ENCODE assay signal across 18 cellular contexts in the genomic region with DNA sequence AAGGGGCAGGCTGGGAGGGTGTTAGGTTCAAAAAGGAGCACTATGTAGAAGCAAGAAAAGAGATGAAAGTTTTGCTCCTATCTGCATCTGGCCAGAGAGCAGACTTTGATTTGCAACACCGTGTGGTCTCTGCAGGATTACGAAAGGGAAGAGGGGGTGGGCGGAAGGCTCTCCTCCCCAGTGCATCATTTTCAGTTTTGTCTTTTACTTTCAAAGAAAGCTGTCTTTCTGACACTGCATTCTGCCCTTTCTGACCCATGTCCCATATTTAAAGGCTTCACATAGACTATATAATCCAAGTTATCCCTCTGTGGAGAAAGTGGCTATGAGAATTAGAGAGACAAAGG.
DNase-seq lines count a peak whose midpoint lies in the region; ATAC-seq, FAIRE-seq and TF ChIP-seq lines count a peak whose summit lies in the region.
"Had no signal": no experiment of that assay in that cellular context is flagged by ENCODE, and none has a peak within 500 bp of the region (broad histone marks: within the 10 kb centered on the region; RNA-seq: fewer than 3 reads in every experiment).

No MANE protein-coding gene starts in this region.

- H3K27ac ChIP-seq in H1 (ENCODE audit: low read depth, low read length), result no peak overlapping the region
- H3K27ac ChIP-seq in stomach, result peak overlapping the region; percentile 23 to 84 (median 66)
- H3K27ac ChIP-seq: BLaER1, parathyroid adenoma had no signal

- H2BK12ac ChIP-seq in H1 (ENCODE audit: low read depth, low read length), result no peak overlapping the region

- no peak overlapping the region for H4K91ac ChIP-seq in H1 (replicated peaks; ENCODE audit: insufficient read length, low read length)

- H3K14ac ChIP-seq in H1 (ENCODE audit: insufficient read length), result no peak overlapping the region

- WGBS in H1 (ENCODE audit: extremely low coverage in 1 of 2, insufficient coverage in 1 of 2, insufficient read length in 1 of 2, insufficient replicate concordance in 2 of 2, low coverage in 1 of 2, low lambda C conversion rate in 2 of 2, missing lambda C conversion rate in 1 of 2), 2 experiments, result 92% methylated on average over 3 of the region's 3 CpGs; no CpG with 5 or more reads in 1 of the 2 experiments
- WGBS in stomach, 5 donors, result 64 to 78% (median 71%) methylated on average over 3 of the region's 3 CpGs

- H3K4me1 ChIP-seq in H1 (replicated peaks in 1 of 4; ENCODE audit: control insufficient read depth in 3 of 4, insufficient read depth in 4 of 4, low read length in 3 of 4) (peaks cover 5 to 23% (median 14%) of the 10 kb centered on the region in 4 experiments; a peak in 6 of 7 replicates), stomach (peaks cover 30 to 60% (median 48%) of the 10 kb centered on the region in 4 donors)
- H3K4me1 ChIP-seq: parathyroid adenoma had no signal

- H3K9me3 ChIP-seq in H1 (ENCODE audit: insufficient read depth in 2 of 2, low read depth in 1 of 2, low read length in 1 of 2), result no peaks in the 10 kb centered on the region
- no peaks in the 10 kb centered on the region for H3K9me3 ChIP-seq in stomach
- H3K9me3 ChIP-seq: BLaER1 had no signal

- no peaks in the 10 kb centered on the region for H3K23me2 ChIP-seq in H1 (ENCODE audit: low read depth, low read length)

- H3K79me2 ChIP-seq in H1 (ENCODE audit: control insufficient read depth in 1 of 2, insufficient read depth in 2 of 2, low read length in 2 of 2), result no peaks in the 10 kb centered on the region
- H3K79me2 ChIP-seq: parathyroid adenoma had no signal

- H2BK5ac ChIP-seq in H1 (ENCODE audit: low read depth, low read length), result no peak overlapping the region

- H2BK20ac ChIP-seq in H1 (ENCODE audit: low read length), result no peak overlapping the region

- DNase-seq in NOMO-1 (lab: John Stamatoyannopoulos, UW; ENCODE audit: unreplicated experiment in 2 of 2) (peak; percentile 40 to 41), NOMO-1 treated with dmso at 0.1 percent for 144 hours (lab: John Stamatoyannopoulos, UW; ENCODE audit: unreplicated experiment) (no peak), H1 (ENCODE audit: low read depth in 1 of 2, low spot score in 2 of 2) (no peak), stomach (no peak), NCI-H69 (lab: John Stamatoyannopoulos, UW) (no peak), NCI-H2029 (lab: John Stamatoyannopoulos, UW) (no peak)
- DNase-seq in effector CD4-positive, alpha-beta T cell, result no peak
- DNase-seq: cortex of kidney, foreskin melanocyte, Karpas-422, naive B cell, NCI-H526 had no signal

- H3K4me2 ChIP-seq in H1 (ENCODE audit: insufficient read depth in 1 of 2, low read depth in 2 of 2, low read length in 2 of 2), result no peak overlapping the region
- H3K4me2 ChIP-seq: BLaER1 had no signal

- TF ChIP-seq RAD21 in H1 (IDR thresholded peaks at IDR 0.05 in 1 of 2, conservative IDR thresholded peaks at IDR 0.05 in 1 of 2; ENCODE audit: low read depth in 2 of 2, low read length in 2 of 2), result no peak

- TF ChIP-seq EP300 in H1 (IDR thresholded peaks at IDR 0.05; ENCODE audit: borderline replicate concordance in 1 of 2, low read depth in 2 of 2, low read length in 2 of 2) (no peak), stomach (IDR thresholded peaks at IDR 0.05) (no peak)

- peak; percentile 8 for ATAC-seq in HG03175 (IDR thresholded peaks at IDR 0.05; ENCODE audit: unreplicated experiment)

- CTCF ChIA-PET in H1 (lab: Charles Lee; ENCODE audit: partially characterized antibody), result interaction anchor here (3.3 kb wide), 1 partner anchor 9 kb away, joined by 11 read pairs; no protein-coding TSS in a partner anchor

- no peak overlapping the region for H2BK120ac ChIP-seq in H1 (replicated peaks; ENCODE audit: low read depth, low read length)

- no peak overlapping the region for H3K23ac ChIP-seq in H1 (ENCODE audit: insufficient read length)

- H3K4me3 ChIP-seq in H1 (ENCODE audit: extremely low read depth in 1 of 4, insufficient read depth in 2 of 4, low read depth in 3 of 4, low read length in 4 of 4) (no peak overlapping the region), stomach (no peak overlapping the region)
- H3K4me3 ChIP-seq: BLaER1, lung had no signal

- TF ChIP-seq POLR2A in H1 (IDR thresholded peaks at IDR 0.05; ENCODE audit: control extremely low read depth in 1 of 2, low read depth in 2 of 2, low read length in 2 of 2), result no peak
- no peak for TF ChIP-seq POLR2A in stomach (IDR thresholded peaks at IDR 0.05)

- TF ChIP-seq CTCF in H1 (IDR thresholded peaks at IDR 0.05; ENCODE audit: control extremely low read depth in 1 of 3, insufficient read depth in 1 of 3, low read depth in 1 of 3, low read length in 3 of 3) (no peak), stomach (IDR thresholded peaks at IDR 0.05) (no peak)

- no peak overlapping the region for H3K56ac ChIP-seq in H1 (replicated peaks; ENCODE audit: insufficient read length, low read depth, low read length)

- 0 out of 2 replicates have a peak overlapping the region, but pooled peaks have one; percentile 30 for H2AFZ ChIP-seq in H1 (ENCODE audit: low read length)
- H2AFZ ChIP-seq: parathyroid adenoma had no signal

- POLR2A ChIA-PET in H1 (lab: Charles Lee; ENCODE audit: partially characterized antibody), result no interaction called here

- H3K79me1 ChIP-seq in H1 (ENCODE audit: low read depth, low read length), result no peaks in the 10 kb centered on the region

- no peak overlapping the region for H3K9ac ChIP-seq in H1 (replicated peaks in 1 of 4; ENCODE audit: extremely low read depth in 1 of 4, low read depth in 3 of 4, low read length in 3 of 4)
- H3K9ac ChIP-seq: BLaER1, parathyroid adenoma had no signal

- no peak overlapping the region for H3K4ac ChIP-seq in H1 (replicated peaks; ENCODE audit: insufficient read length, low read depth, low read length)

- H3K27me3 ChIP-seq in H1 (replicated peaks in 1 of 4; ENCODE audit: control insufficient read depth in 3 of 4, extremely low read depth in 1 of 4, insufficient read depth in 3 of 4, low read length in 3 of 4) (no peaks in the 10 kb centered on the region), stomach (no peaks in the 10 kb centered on the region)
- H3K27me3 ChIP-seq: BLaER1 had no signal

- H2BK15ac ChIP-seq in H1 (ENCODE audit: low read length), result no peak overlapping the region

- no peaks in the 10 kb centered on the region for H4K20me1 ChIP-seq in H1 (replicated peaks in 1 of 2; ENCODE audit: control insufficient read depth in 1 of 2, insufficient read depth in 2 of 2, low read length in 2 of 2)
- H4K20me1 ChIP-seq: BLaER1 had no signal

- H3K36me3 ChIP-seq in H1 (ENCODE audit: control insufficient read depth in 2 of 4, insufficient read depth in 4 of 4, low read length in 3 of 4) (no peaks in the 10 kb centered on the region), stomach (no peaks in the 10 kb centered on the region)
- H3K36me3 ChIP-seq: BLaER1 had no signal

- intact Hi-C loops in stomach (cut with DNase I; ENCODE audit: low total_unique reads), result no loop called here

- H2AK5ac ChIP-seq in H1 (ENCODE audit: low read depth, low read length), result no peak overlapping the region

- no peak overlapping the region for H3K18ac ChIP-seq in H1 (ENCODE audit: extremely low read depth, low read length)

- no peak for FAIRE-seq in H1 (lab: Jason Lieb, UNC)
- FAIRE-seq: endothelial cell of umbilical vein, GM12892 had no signal

- H4K8ac ChIP-seq in H1 (ENCODE audit: extremely low read depth, insufficient read depth, low read length), result no peak overlapping the region

- H4K5ac ChIP-seq in H1 (ENCODE audit: insufficient read length, low read depth, low read length), result no peak overlapping the region

TF ChIP-seq in H1, 55 proteins besides CTCF, POLR2A, EP300 and RAD21 (continues in another document):
- TF ChIP-seq KDM4A (IDR thresholded peaks at IDR 0.05; ENCODE audit: low read depth, low read length, severe bottlenecking) (no peak), CBX5 (IDR thresholded peaks at IDR 0.05; ENCODE audit: low read depth, low read length) (no peak), ASH2L (IDR thresholded peaks at IDR 0.05; ENCODE audit: low read length) (no peak), JUND (IDR thresholded peaks at IDR 0.05; ENCODE audit: low read length) (no peak), YY1 (IDR thresholded peaks at IDR 0.05; ENCODE audit: low read depth, low read length) (no peak), TCF12 (IDR thresholded peaks at IDR 0.05; ENCODE audit: low read depth, low read length) (no peak), CBX8 (IDR thresholded peaks at IDR 0.05; ENCODE audit: borderline replicate concordance, low read depth, low read length) (no peak), SIX5 (IDR thresholded peaks at IDR 0.05; ENCODE audit: low read depth, low read length) (no peak), SP2 (IDR thresholded peaks at IDR 0.05; ENCODE audit: low read length) (no peak), USF2 (IDR thresholded peaks at IDR 0.05; ENCODE audit: low read length) (no peak), SRF (IDR thresholded peaks at IDR 0.05; ENCODE audit: low read depth, low read length) (no peak), TAF1 (IDR thresholded peaks at IDR 0.05; ENCODE audit: low read depth, low read length) (no peak)
- TF ChIP-seq, protein P1, sequence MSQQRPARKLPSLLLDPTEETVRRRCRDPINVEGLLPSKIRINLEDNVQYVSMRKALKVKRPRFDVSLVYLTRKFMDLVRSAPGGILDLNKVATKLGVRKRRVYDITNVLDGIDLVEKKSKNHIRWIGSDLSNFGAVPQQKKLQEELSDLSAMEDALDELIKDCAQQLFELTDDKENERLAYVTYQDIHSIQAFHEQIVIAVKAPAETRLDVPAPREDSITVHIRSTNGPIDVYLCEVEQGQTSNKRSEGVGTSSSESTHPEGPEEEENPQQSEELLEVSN (IDR thresholded peaks at IDR 0.05), result no peak

Comparison
In these comparisons a context has a peak if more than half of its experiments do, and no peak if none do; other contexts are left out.
1. DNase-seq: peak in NOMO-1 (2 of 2); none in NOMO-1 treated with dmso at 0.1 percent for 144 hours (single experiment), H1 (0 of 2), stomach (single experiment), NCI-H69 (single experiment), effector CD4-positive, alpha-beta T cell (single experiment) and NCI-H2029 (single experiment).